Comparison of ENCODE assay signal across 1 cellular context in the genomic region with DNA sequence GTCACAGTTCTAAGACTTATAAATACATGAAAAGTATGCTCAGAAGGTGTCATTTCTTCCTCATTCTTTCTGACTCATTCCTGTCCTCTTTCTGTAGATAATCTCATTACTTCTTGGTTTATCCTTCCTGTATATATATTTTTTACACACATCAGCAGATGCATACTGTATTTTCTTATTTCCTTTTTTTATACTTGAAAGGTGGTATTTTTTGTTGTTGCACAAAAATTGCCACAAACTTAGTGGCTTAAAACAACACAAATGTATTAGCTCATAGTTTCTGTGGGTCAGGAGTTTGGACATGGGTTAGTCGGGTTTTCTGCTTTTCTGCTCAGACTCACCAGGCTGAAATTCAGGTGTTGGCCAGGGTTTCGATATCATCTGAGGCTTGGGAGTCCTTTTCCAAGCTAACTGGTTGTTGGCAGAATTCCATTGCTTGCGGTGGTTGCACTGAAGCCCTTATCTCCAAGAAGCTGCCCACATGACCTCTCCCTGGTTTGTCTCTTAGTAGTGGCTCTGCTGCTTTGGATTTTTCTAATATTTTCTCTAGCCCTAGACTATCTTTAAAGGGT.
TF ChIP-seq lines count a peak whose summit lies in the region.

No MANE protein-coding gene starts in this region.

TF ChIP-seq in GM12878, 131 proteins besides CTCF, POLR2A, EP300 and RAD21 (continued from another document):
- TF ChIP-seq, protein P1, sequence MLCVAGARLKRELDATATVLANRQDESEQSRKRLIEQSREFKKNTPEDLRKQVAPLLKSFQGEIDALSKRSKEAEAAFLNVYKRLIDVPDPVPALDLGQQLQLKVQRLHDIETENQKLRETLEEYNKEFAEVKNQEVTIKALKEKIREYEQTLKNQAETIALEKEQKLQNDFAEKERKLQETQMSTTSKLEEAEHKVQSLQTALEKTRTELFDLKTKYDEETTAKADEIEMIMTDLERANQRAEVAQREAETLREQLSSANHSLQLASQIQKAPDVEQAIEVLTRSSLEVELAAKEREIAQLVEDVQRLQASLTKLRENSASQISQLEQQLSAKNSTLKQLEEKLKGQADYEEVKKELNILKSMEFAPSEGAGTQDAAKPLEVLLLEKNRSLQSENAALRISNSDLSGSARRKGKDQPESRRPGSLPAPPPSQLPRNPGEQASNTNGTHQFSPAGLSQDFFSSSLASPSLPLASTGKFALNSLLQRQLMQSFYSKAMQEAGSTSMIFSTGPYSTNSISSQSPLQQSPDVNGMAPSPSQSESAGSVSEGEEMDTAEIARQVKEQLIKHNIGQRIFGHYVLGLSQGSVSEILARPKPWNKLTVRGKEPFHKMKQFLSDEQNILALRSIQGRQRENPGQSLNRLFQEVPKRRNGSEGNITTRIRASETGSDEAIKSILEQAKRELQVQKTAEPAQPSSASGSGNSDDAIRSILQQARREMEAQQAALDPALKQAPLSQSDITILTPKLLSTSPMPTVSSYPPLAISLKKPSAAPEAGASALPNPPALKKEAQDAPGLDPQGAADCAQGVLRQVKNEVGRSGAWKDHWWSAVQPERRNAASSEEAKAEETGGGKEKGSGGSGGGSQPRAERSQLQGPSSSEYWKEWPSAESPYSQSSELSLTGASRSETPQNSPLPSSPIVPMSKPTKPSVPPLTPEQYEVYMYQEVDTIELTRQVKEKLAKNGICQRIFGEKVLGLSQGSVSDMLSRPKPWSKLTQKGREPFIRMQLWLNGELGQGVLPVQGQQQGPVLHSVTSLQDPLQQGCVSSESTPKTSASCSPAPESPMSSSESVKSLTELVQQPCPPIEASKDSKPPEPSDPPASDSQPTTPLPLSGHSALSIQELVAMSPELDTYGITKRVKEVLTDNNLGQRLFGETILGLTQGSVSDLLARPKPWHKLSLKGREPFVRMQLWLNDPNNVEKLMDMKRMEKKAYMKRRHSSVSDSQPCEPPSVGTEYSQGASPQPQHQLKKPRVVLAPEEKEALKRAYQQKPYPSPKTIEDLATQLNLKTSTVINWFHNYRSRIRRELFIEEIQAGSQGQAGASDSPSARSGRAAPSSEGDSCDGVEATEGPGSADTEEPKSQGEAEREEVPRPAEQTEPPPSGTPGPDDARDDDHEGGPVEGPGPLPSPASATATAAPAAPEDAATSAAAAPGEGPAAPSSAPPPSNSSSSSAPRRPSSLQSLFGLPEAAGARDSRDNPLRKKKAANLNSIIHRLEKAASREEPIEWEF (IDR thresholded peaks at IDR 0.05; ENCODE audit: insufficient replicate concordance, low read depth, low read length), result no peak
- TF ChIP-seq CBX3 (IDR thresholded peaks at IDR 0.05; ENCODE audit: borderline replicate concordance, low read depth) (no peak), SRF (IDR thresholded peaks at IDR 0.05; ENCODE audit: low read depth in 2 of 2, low read length in 2 of 2) (no peak), BMI1 (IDR thresholded peaks at IDR 0.05; ENCODE audit: borderline replicate concordance) (0 out of 2 replicates have a peak, but pooled peaks have one; percentile 25), ZBTB11 (CRISPR knock-in tag; IDR thresholded peaks at IDR 0.05) (no peak), SMAD5 (IDR thresholded peaks at IDR 0.05; ENCODE audit: low read depth) (no peak), KLF5 (IDR thresholded peaks at IDR 0.05; ENCODE audit: partially characterized antibody) (no peak), NBN (IDR thresholded peaks at IDR 0.05) (0 out of 2 replicates have a peak, but pooled peaks have one; percentile 57), ZNF687 (IDR thresholded peaks at IDR 0.05) (no peak), MEF2A (IDR thresholded peaks at IDR 0.05; ENCODE audit: insufficient read depth, low read depth, low read length) (no peak)
- TF ChIP-seq, protein P2, sequence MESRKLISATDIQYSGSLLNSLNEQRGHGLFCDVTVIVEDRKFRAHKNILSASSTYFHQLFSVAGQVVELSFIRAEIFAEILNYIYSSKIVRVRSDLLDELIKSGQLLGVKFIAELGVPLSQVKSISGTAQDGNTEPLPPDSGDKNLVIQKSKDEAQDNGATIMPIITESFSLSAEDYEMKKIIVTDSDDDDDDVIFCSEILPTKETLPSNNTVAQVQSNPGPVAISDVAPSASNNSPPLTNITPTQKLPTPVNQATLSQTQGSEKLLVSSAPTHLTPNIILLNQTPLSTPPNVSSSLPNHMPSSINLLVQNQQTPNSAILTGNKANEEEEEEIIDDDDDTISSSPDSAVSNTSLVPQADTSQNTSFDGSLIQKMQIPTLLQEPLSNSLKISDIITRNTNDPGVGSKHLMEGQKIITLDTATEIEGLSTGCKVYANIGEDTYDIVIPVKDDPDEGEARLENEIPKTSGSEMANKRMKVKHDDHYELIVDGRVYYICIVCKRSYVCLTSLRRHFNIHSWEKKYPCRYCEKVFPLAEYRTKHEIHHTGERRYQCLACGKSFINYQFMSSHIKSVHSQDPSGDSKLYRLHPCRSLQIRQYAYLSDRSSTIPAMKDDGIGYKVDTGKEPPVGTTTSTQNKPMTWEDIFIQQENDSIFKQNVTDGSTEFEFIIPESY (IDR thresholded peaks at IDR 0.05), result no peak
